In the genomic region with DNA sequence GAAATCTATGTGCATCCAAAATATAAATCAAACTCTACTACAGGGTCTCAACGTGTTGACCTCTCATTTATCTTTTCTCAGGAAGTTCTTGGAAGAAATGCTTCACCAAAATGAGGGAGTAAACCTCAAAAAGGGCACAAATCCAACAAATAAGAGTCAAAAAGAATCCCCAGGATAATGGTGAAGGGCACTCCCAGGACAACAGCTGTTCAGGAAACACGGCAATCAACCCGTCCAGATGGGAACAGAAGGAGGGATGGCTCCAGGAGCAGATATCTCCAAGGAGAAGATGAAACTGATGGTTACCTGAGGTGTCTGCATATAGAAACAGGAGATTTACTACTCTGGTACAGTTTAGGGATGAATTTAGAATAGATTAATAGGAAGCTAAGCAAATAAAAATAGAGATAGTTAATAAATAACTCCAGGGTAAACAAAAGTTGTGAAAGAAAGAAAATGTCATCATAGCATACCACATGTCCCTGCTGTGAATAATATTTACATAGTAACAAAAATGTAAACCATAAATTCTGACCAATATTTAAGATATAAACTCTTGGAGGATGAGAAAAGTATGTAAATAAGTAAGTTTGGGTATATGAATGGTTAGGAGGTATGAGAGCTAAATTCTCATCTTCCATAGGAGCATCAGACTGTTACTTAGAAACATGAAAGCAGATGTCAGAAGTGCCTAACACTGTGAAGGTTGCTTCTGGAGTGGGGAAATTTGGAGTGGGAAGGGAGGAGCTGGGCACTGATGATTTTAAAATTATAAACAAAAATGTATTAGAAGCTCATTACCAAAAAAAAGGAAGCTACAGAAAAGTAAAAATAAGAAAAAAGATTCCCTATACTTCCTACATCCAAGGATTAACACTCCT, we compare ENCODE assay signal across 19 cellular contexts.
"Had no signal": no experiment of that assay in that cellular context is flagged by ENCODE, and none has a peak within 500 bp of the region (broad histone marks: within the 10 kb centered on the region; RNA-seq: fewer than 3 reads in every experiment).

No MANE protein-coding gene starts in this region.

- H3K36me3 Mint-ChIP-seq: mesothelial cell of epicardium had no signal

- H3K27me3 ChIP-seq: brain microvascular endothelial cell, gastroesophageal sphincter, right atrium auricular region had no signal

- H3K27ac Mint-ChIP-seq: activated naive CD4-positive, alpha-beta T cell treated with anti-CD3 and anti-CD28 coated beads, Interleukin-2, amount 50 U/mL, for 72 hours; activated T-cell treated with anti-CD3 and anti-CD28 coated beads, Interleukin-2, amount 50 U/mL, for 24 hours; activated T-helper 17 cell treated with anti-CD3 and anti-CD28 coated beads, Interleukin-2, amount 50 U/mL, for 72 hours; dendritic cell treated with granulocyte-macrophage colony-stimulating factor and Interleukin-4, amounts not matched to agents 40 ng/mL and 50 ng/mL, for 4 days; mesothelial cell of epicardium; naive thymus-derived CD8-positive, alpha-beta T cell had no signal

- FAIRE-seq: kidney had no signal

- H3K36me3 ChIP-seq: brain microvascular endothelial cell, gastroesophageal sphincter, heart left ventricle, prostate gland, right atrium auricular region had no signal

- H3K4me3 ChIP-seq: gastroesophageal sphincter, heart left ventricle, prostate gland, right atrium auricular region had no signal

- H3K27ac ChIP-seq: brain microvascular endothelial cell, gastroesophageal sphincter, heart left ventricle, prostate gland, right atrium auricular region had no signal

- H3K9me3 ChIP-seq: prostate gland had no signal

- H3K4me3 Mint-ChIP-seq: activated T-cell treated with anti-CD3 and anti-CD28 coated beads, Interleukin-2, amount 50 U/mL, for 24 hours; activated T-helper 17 cell treated with anti-CD3 and anti-CD28 coated beads, Interleukin-2, amount 50 U/mL, for 72 hours; dendritic cell treated with granulocyte-macrophage colony-stimulating factor and Interleukin-4, amounts not matched to agents 40 ng/mL and 50 ng/mL, for 4 days; mesothelial cell of epicardium; naive thymus-derived CD8-positive, alpha-beta T cell had no signal

- DNase-seq: activated CD8-positive, alpha-beta memory T cell treated with anti-CD3 and anti-CD28 coated beads, Interleukin-2, amount 50 U/mL, for 4 hours; activated T-cell treated with anti-CD3 and anti-CD28 coated beads, Interleukin-2, amount 50 U/mL, for 24 hours; aorta; brain microvascular endothelial cell; caudate nucleus; effector CD8-positive, alpha-beta T cell; heart left ventricle; kidney; naive thymus-derived CD8-positive, alpha-beta T cell; stimulated activated CD4-positive, alpha-beta T cell treated with anti-CD3 and anti-CD28 coated beads, Interleukin-4, amount 100 ng/mL, for 24 hours; stimulated activated naive CD4-positive, alpha-beta T cell treated with Interleukin-2 at 50 U/mL for 16 hours; T-helper 1 cell had no signal

- H3K4me1 ChIP-seq: heart left ventricle, prostate gland, right atrium auricular region had no signal

- ATAC-seq: activated naive CD4-positive, alpha-beta T cell treated with anti-CD3 and anti-CD28 coated beads, Interleukin-2, amount 50 U/mL, for 72 hours; activated T-helper 17 cell treated with anti-CD3 and anti-CD28 coated beads, Interleukin-2, amount 50 U/mL, for 72 hours; gastroesophageal sphincter; heart left ventricle; naive thymus-derived CD8-positive, alpha-beta T cell had no signal

- H3K4me1 Mint-ChIP-seq: activated T-helper 17 cell treated with anti-CD3 and anti-CD28 coated beads, Interleukin-2, amount 50 U/mL, for 72 hours; mesothelial cell of epicardium; naive thymus-derived CD8-positive, alpha-beta T cell had no signal
